ENCODE assay signal across 22 cellular contexts in genomic region chr7:117828831-117829230, GRCh38. TPM values are rescaled to one million over a fixed set of nuclear protein-coding genes. Genes with fewer than 3 reads are reported as not detected.
DNase-seq lines count a peak whose midpoint lies in the region; ATAC-seq and TF ChIP-seq lines count a peak whose summit lies in the region.
"Had no signal": no experiment of that assay in that cellular context is flagged by ENCODE, and none has a peak within 500 bp of the region (broad histone marks: within the 10 kb centered on the region; RNA-seq: fewer than 3 reads in every experiment).

No MANE protein-coding gene starts in this region.

- no peak overlapping the region for H3K9ac ChIP-seq in adipocyte (ENCODE audit: low read length)

- ATAC-seq in heart right ventricle (no peak), GM19463 (IDR thresholded peaks at IDR 0.05; ENCODE audit: unreplicated experiment) (no peak)
- ATAC-seq: activated CD8-positive, alpha-beta T cell treated with anti-CD3 and anti-CD28 coated beads, Interleukin-2, amount 10 ng/mL, durations not matched to agents 7 days and 5 days; Right ventricle myocardium inferior had no signal

- DNase-seq in right atrium auricular region (ENCODE audit: low spot score) (no peak), heart right ventricle (no peak), adipocyte (ENCODE audit: low read depth) (peak; percentile 40), inferior parietal cortex (ENCODE audit: extremely low spot score) (peak; percentile 42), tibial artery (no peak), kidney tubule cell (ENCODE audit: low spot score) (no peak)
- DNase-seq in stimulated activated CD4-positive, alpha-beta T cell treated with anti-CD3 and anti-CD28 coated beads, Interleukin-2, amount 100 ng/mL, for 24 hours, result no peak
- DNase-seq: activated CD8-positive, alpha-beta T cell treated with anti-CD3 and anti-CD28 coated beads, Interleukin-2, amount 10 ng/mL, durations not matched to agents 7 days and 5 days; activated gamma-delta T cell; BE2C; endodermal cell; MG63; NCI-H1417; NCI-H2081; NCI-H446; NCI-H82; sigmoid colon; uterus had no signal

- H3K27ac ChIP-seq in right atrium auricular region (peak overlapping the region; percentile 44 to 79), heart right ventricle (no peak overlapping the region), tibial artery (peak overlapping the region; percentile 13 to 24)

- H3K36me3 ChIP-seq in right atrium auricular region (no peaks in the 10 kb centered on the region), heart right ventricle (no peaks in the 10 kb centered on the region), adipocyte (ENCODE audit: control insufficient read depth, insufficient read depth, low read length, severe bottlenecking) (no peaks in the 10 kb centered on the region), tibial artery (no peaks in the 10 kb centered on the region)
- H3K36me3 ChIP-seq: BE2C, esophagus muscularis mucosa, MG63, sigmoid colon, uterus had no signal

- intact Hi-C loops in heart right ventricle (cut with DNase I) (no loop called here), tibial artery (cut with DNase I; ENCODE audit: low total_unique reads) (no loop called here)

- peaks cover 0 to 35% of the 10 kb centered on the region in 2 donors for H3K4me1 ChIP-seq in right atrium auricular region
- H3K4me1 ChIP-seq in heart right ventricle, result peaks cover 0 to 42% (median 12%) of the 10 kb centered on the region in 9 donors
- peaks cover 19% of the 10 kb centered on the region for H3K4me1 ChIP-seq in adipocyte (ENCODE audit: control insufficient read depth, insufficient read depth, low read length)
- peaks cover 3 to 47% (median 19%) of the 10 kb centered on the region in 4 donors for H3K4me1 ChIP-seq in tibial artery
- H3K4me1 ChIP-seq: uterus had no signal

- H3K27me3 ChIP-seq in right atrium auricular region (no peaks in the 10 kb centered on the region), heart right ventricle (no peaks in the 10 kb centered on the region), adipocyte (replicated peaks; ENCODE audit: control insufficient read depth, insufficient read depth, low read length) (no peaks in the 10 kb centered on the region), tibial artery (no peaks in the 10 kb centered on the region)
- H3K27me3 ChIP-seq: BE2C, esophagus muscularis mucosa, MG63, sigmoid colon, uterus had no signal

- H3K4me3 ChIP-seq in right atrium auricular region (no peak overlapping the region), heart right ventricle (no peak overlapping the region), adipocyte (ENCODE audit: low read length) (no peak overlapping the region), tibial artery (no peak overlapping the region)
- H3K4me3 ChIP-seq: esophagus muscularis mucosa, lung, MG63, sigmoid colon, uterus had no signal

- H3K9me3 ChIP-seq in right atrium auricular region (no peaks in the 10 kb centered on the region), heart right ventricle (no peaks in the 10 kb centered on the region), adipocyte (ENCODE audit: control insufficient read depth, low read length) (no peaks in the 10 kb centered on the region), tibial artery (no peaks in the 10 kb centered on the region)
- H3K9me3 ChIP-seq: BE2C, esophagus muscularis mucosa, MG63, sigmoid colon, uterus had no signal

- TF ChIP-seq CTCF in right atrium auricular region (IDR thresholded peaks at IDR 0.05) (no peak), heart right ventricle (IDR thresholded peaks at IDR 0.05) (no peak), tibial artery (IDR thresholded peaks at IDR 0.05) (no peak)

- WGBS in heart right ventricle, 2 donors, result 80 to 83% methylated on average over 2 of the region's 2 CpGs

RNA-seq across cellular contexts. Expression of gene CTTNBP2, which starts 44.4 kb away (rescaled TPM):
- total RNA-seq in right atrium auricular region (1 to 10 TPM; 4.4 to 4.6 TPM), heart right ventricle (1 to 10 TPM in 5 of 10 donors, under 1 TPM in 5; 0.49 to 2.0 (median 0.97) TPM)
- 1 to 10 TPM in 1 of 2 donors, under 1 TPM in 1; 0.41 to 1.3 TPM for polyA plus RNA-seq in heart right ventricle
- total RNA-seq: activated CD8-positive, alpha-beta T cell treated with anti-CD3 and anti-CD28 coated beads, Interleukin-2, amount 10 ng/mL, durations not matched to agents 7 days and 5 days had no signal

Comparison
In these comparisons a context has a peak if more than half of its experiments do, and no peak if none do; other contexts are left out.
1. H3K27ac ChIP-seq: peak in right atrium auricular region (2 of 2) and tibial artery (2 of 2); none in heart right ventricle (0 of 10).
2. DNase-seq: peak in adipocyte (single experiment) and inferior parietal cortex (single experiment); none in right atrium auricular region (single experiment), heart right ventricle (0 of 2), tibial artery (0 of 2), stimulated activated CD4-positive, alpha-beta T cell treated with anti-CD3 and anti-CD28 coated beads, Interleukin-2, amount 100 ng/mL, for 24 hours (0 of 2) and kidney tubule cell (single experiment).